Comparison of ENCODE assay signal across 26 cellular contexts in the genomic region with DNA sequence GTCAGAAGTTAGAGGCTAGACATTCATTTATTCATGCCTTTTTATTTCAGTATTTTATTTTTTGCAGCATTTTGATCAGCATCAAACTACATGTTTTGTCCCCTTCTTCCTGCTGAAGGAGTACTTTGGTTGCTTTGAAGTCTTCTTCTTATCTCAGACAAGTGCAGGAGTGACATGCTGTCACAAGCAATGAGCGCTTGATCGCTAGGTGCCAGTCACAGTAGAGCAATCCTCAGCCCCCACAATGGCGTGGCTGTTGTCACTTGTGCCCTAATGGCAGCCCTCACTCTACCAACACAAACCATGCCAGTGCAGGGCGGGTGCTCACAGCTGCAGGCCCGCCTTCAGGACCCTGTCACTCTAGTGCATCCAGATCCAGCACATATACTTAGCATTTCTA.
"Had no signal": no experiment of that assay in that cellular context is flagged by ENCODE, and none has a peak within 500 bp of the region (broad histone marks: within the 10 kb centered on the region; RNA-seq: fewer than 3 reads in every experiment).

No MANE protein-coding gene starts in this region.

- H3K4me2 ChIP-seq: smooth muscle cell had no signal

- FAIRE-seq: urothelium cell line had no signal

- H3K79me2 ChIP-seq: parathyroid adenoma had no signal

- H3K27me3 ChIP-seq: ovary, right atrium auricular region, spleen, suprapubic skin, testis, tibial artery, transverse colon, vagina had no signal

- H3K27ac ChIP-seq: ovary, parathyroid adenoma, prostate gland, right atrium auricular region, skin epidermis, spleen, suprapubic skin, testis, tibial artery, transverse colon, vagina had no signal

- ATAC-seq: naive thymus-derived CD4-positive, alpha-beta T cell; natural killer cell; sciatic nerve; stimulated activated memory B cell treated with anti-CD40 and anti-IgM and Interleukin-4, amounts not matched to agents 10 μg/mL and 1 μg/mL and 100 μg/mL, for 72 hours; stimulated activated naive CD8-positive, alpha-beta T cell treated with anti-CD3 and anti-CD28 coated beads, Interleukin-15, amount 100 ng/mL, for 72 hours; stimulated activated naive CD8-positive, alpha-beta T cell treated with anti-CD3 and anti-CD28 coated beads, Interleukin-15, Interleukin-2, amounts not matched to agents 100 U/mL and 50 U/mL, for 24 hours had no signal

- DNase-seq: naive thymus-derived CD4-positive, alpha-beta T cell; natural killer cell; occipital lobe; ovary; spleen; stimulated activated CD4-positive, alpha-beta T cell treated with anti-CD3 and anti-CD28 coated beads, Interleukin-12 subunit alpha, Interleukin-12 subunit beta, amount 100 ng/mL, for 4 hours; stimulated activated CD4-positive, alpha-beta T cell treated with anti-CD3 and anti-CD28 coated beads, Interleukin-1b, Interleukin-23, amount 100 ng/mL, for 48 hours; stimulated activated CD4-positive, alpha-beta T cell treated with anti-CD3 and anti-CD28 coated beads, Interleukin-4, amount 100 ng/mL, for 1 hour; stimulated activated CD4-positive, alpha-beta T cell treated with anti-CD3 and anti-CD28 coated beads, Interleukin-4, amount 100 ng/mL, for 4 hours; stimulated activated CD8-positive, alpha-beta memory T cell treated with anti-CD3 and anti-CD28 coated beads, Interleukin-4, amount 100 ng/mL, for 48 hours; stimulated activated naive CD4-positive, alpha-beta T cell; stimulated activated naive CD8-positive, alpha-beta T cell treated with anti-CD3 and anti-CD28 coated beads, Interleukin-15, amount 100 ng/mL, for 72 hours; tibial artery; transverse colon had no signal

- H3K4me1 ChIP-seq: parathyroid adenoma, prostate gland, spleen, suprapubic skin, testis, transverse colon, vagina had no signal

- H3K9ac ChIP-seq: parathyroid adenoma had no signal

- H3K36me3 ChIP-seq: ovary, prostate gland, right atrium auricular region, spleen, suprapubic skin, tibial artery, transverse colon, vagina had no signal

- H3K9me3 ChIP-seq: ovary, prostate gland, right atrium auricular region, spleen, suprapubic skin, testis, tibial artery, transverse colon, vagina had no signal

- H3K4me3 ChIP-seq: ovary, prostate gland, right atrium auricular region, skin epidermis, smooth muscle cell, spleen, suprapubic skin, testis, tibial artery, transverse colon, vagina had no signal

- H2AFZ ChIP-seq: parathyroid adenoma had no signal
